Comparison of ENCODE assay signal across 22 cellular contexts in genomic region chr12:106094304-106094703, GRCh38. TPM values are rescaled to one million over a fixed set of nuclear protein-coding genes. Genes with fewer than 3 reads are reported as not detected.
DNase-seq lines count a peak whose midpoint lies in the region; ATAC-seq lines count a peak whose summit lies in the region.
"Had no signal": no experiment of that assay in that cellular context is flagged by ENCODE, and none has a peak within 500 bp of the region (broad histone marks: within the 10 kb centered on the region; RNA-seq: fewer than 3 reads in every experiment).

No MANE protein-coding gene starts in this region.

- H3K9me3 ChIP-seq in GM23248 (ENCODE audit: low read depth): no peaks in the 10 kb centered on the region
- H3K9me3 ChIP-seq: upper lobe of right lung had no signal

- H3F3A ChIP-seq in GM23248 (ENCODE audit: insufficient read depth): peaks cover 51% of the 10 kb centered on the region

- WGBS in GM23248 (ENCODE audit: low coverage in 1 of 2, low lambda C conversion rate in 2 of 2, missing lambda C conversion rate in 2 of 2), 2 experiments: 32 to 39% methylated on average over 5 of the region's 5 CpGs

- no peak overlapping the region for H2AFZ ChIP-seq in GM23248

- in situ Hi-C loops in GM23248 (cut with MboI): no loop called here

- ATAC-seq in HG02588 (IDR thresholded peaks at IDR 0.05; ENCODE audit: unreplicated experiment) (no peak), GM18861 (IDR thresholded peaks at IDR 0.05; ENCODE audit: unreplicated experiment) (no peak)
- ATAC-seq: esophagus mucosa; HCT116; stimulated activated naive CD8-positive, alpha-beta T cell treated with anti-CD3 and anti-CD28 coated beads, Interleukin-15, amount 100 ng/mL, for 72 hours; upper lobe of right lung had no signal

- H3K9me2 ChIP-seq in GM23248 (ENCODE audit: insufficient read depth): no peaks in the 10 kb centered on the region

- H4K20me1 ChIP-seq in GM23248 (ENCODE audit: insufficient read depth): no peaks in the 10 kb centered on the region

- H3K79me2 ChIP-seq in GM23248 (ENCODE audit: insufficient read depth): peaks cover 66% of the 10 kb centered on the region

- no peak overlapping the region for H3K4me2 ChIP-seq in GM23248 (ENCODE audit: unreplicated experiment)

- H3K27ac ChIP-seq in GM23248 (peak overlapping the region; percentile 15), angular gyrus (ENCODE audit: low read depth, low read length) (peak overlapping the region; percentile 72)
- H3K27ac ChIP-seq: upper lobe of right lung had no signal

- no peaks in the 10 kb centered on the region for H3K27me3 ChIP-seq in GM23248 (replicated peaks; ENCODE audit: insufficient read depth)
- H3K27me3 ChIP-seq: upper lobe of right lung had no signal

- no peak overlapping the region for H3K9ac ChIP-seq in GM23248

- peaks cover 9% of the 10 kb centered on the region; the same call in 1 of the 2 replicates for H3K36me3 ChIP-seq in GM23248 (ENCODE audit: low read depth)
- H3K36me3 ChIP-seq: upper lobe of right lung had no signal

- DNase-seq in GM23248: peak; percentile 43
- DNase-seq in foreskin melanocyte: peak; percentile 71
- peak; percentile 68 for DNase-seq in superior temporal gyrus (ENCODE audit: extremely low spot score)
- no peak for DNase-seq in glomerular visceral epithelial cell (ENCODE audit: extremely low spot score)
- DNase-seq: activated naive CD4-positive, alpha-beta T cell treated with Interleukin-2 at 50 U/mL for 16 hours; activated T-cell treated with anti-CD3 and anti-CD28 coated beads, Interleukin-2, amount 50 U/mL, for 48 hours; central memory CD4-positive, alpha-beta T cell; DMS 273 treated with DMSO at 0.1 percent for 48 hours; KG1; kidney; NCI-H146; SHP77; stimulated activated naive CD8-positive, alpha-beta T cell treated with anti-CD3 and anti-CD28 coated beads, Interleukin-15, amount 100 ng/mL, for 72 hours; T-helper 1 cell; upper lobe of right lung had no signal

- H3K4me3 ChIP-seq in GM23248: no peak overlapping the region
- H3K4me3 ChIP-seq: upper lobe of right lung had no signal

- peaks cover 50% of the 10 kb centered on the region for H3K4me1 ChIP-seq in GM23248 (ENCODE audit: insufficient read depth)

RNA-seq across cellular contexts. Expression of gene NUAK1, which starts 44.5 kb away (rescaled TPM):
- total RNA-seq in GM23248 (2014; rRNA removed; shearing (Covaris generic)): 29.6 and 45.7 TPM in 2 replicates
- polyA plus RNA-seq in GM23248 (2016; fragmentation: Nextera tagmentation; extraction: Ambion mirVana): 11.1 and 13.4 TPM in 2 replicates
- total RNA-seq: activated CD8-positive, alpha-beta memory T cell treated with anti-CD3 and anti-CD28 coated beads for 36 hours had no signal
- polyA plus RNA-seq: CD14-positive monocyte had no signal
